ENCODE assay signal across 8 cellular contexts in the genomic region with DNA sequence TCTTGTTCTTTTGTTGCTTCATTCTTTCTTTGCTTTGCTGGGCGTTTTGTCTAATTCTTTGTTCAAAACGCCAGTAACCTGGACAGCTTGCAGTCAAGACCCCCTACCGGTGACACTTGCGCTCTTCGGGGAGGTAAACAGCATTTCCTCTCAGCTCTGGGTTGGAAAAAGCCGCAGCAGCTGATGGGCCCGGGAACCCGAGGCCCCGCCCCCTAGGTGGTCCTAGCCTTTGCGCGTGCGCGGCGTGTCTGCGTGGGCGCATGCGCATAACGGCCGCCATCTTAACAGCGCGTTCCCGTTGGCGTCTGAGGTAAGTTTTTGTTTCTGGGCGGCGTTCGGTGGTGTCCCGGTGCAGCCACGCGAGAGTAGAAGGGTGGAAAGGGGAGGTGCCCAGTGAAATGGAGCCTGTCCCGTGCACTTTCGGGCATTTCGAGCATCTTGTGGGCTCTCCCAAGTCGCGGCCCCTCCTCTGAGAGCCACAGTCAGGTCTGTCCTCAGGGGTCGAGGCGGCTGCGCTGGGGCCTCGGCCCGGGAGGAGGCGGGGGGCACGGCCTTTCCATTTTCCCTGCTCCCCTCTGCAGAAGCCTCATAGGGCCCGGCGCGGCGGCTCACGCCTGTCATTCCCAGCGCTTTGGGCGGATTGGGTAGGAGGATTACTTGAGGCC. TPM values are rescaled to one million over a fixed set of nuclear protein-coding genes. Genes with fewer than 3 reads are reported as not detected.
DNase-seq lines count a peak whose midpoint lies in the region; ATAC-seq, FAIRE-seq and TF ChIP-seq lines count a peak whose summit lies in the region.

TSS of gene ZNF559 (plus strand) at position 261 of the 665 bp plus-strand sequence. CDS start 14,371 bp downstream, outside the sequence.

- peak; percentile 96 for DNase-seq in EH (ENCODE audit: low read depth)
- DNase-seq in Karpas-422 = peak; percentile 97
- peak; percentile 93 for DNase-seq in RCC 7860 (ENCODE audit: low spot score)
- peak; percentile 93 for DNase-seq in activated T-helper 1 cell treated with anti-CD3 and anti-CD28 coated beads, Interleukin-12 subunit alpha, Interleukin-12 subunit beta, Interleukin-2, Interleukin-4 antibody, amounts not matched to agents 30 ng/mL and 10 ng/mL and 1 ng/mL, durations not matched to agents 14 hours and 24 hours and 36 hours (ENCODE audit: low spot score)
- DNase-seq in fibroblast of lung (ENCODE audit: low read depth in 2 of 2) = peak; percentile 94 to 96
- peak; percentile 98 for DNase-seq in natural killer cell
- DNase-seq in stimulated activated naive CD4-positive, alpha-beta T cell (lab: John Stamatoyannopoulos, UW) = peak; percentile 93 to 98 (median 94)

- FAIRE-seq in RCC 7860 (lab: Jason Lieb, UNC) = peak; percentile 85

- peaks cover 25% of the 10 kb centered on the region for H3K4me1 Mint-ChIP-seq in activated T-helper 1 cell treated with anti-CD3 and anti-CD28 coated beads, Interleukin-12 subunit alpha, Interleukin-12 subunit beta, Interleukin-2, Interleukin-4 antibody, amounts not matched to agents 30 ng/mL and 10 ng/mL and 1 ng/mL, durations not matched to agents 14 hours and 24 hours and 36 hours (ENCODE audit: low read depth)
- peaks cover 20 to 31% of the 10 kb centered on the region in 2 donors for H3K4me1 Mint-ChIP-seq in natural killer cell

- H3K4me3 ChIP-seq in Karpas-422 (ENCODE audit: low read length) = peak within 1 kb of the TSS; percentile 77
- peak within 1 kb of the TSS; percentile 70 to 88 (median 71) for H3K4me3 ChIP-seq in fibroblast of lung (replicated peaks in 1 of 4; ENCODE audit: control extremely low read depth in 1 of 4, insufficient read depth in 1 of 4, low read depth in 3 of 4, low read length in 4 of 4)

- ATAC-seq in GM21825 (IDR thresholded peaks at IDR 0.05; ENCODE audit: unreplicated experiment) (peak; percentile 94), natural killer cell (peak; percentile 95 to 99 (median 95))

- no peaks in the 10 kb centered on the region for H3K27me3 ChIP-seq in Karpas-422 (ENCODE audit: low read length)
- no peaks in the 10 kb centered on the region for H3K27me3 ChIP-seq in fibroblast of lung (ENCODE audit: control insufficient read depth, insufficient read depth, low read length)

- H3K9me3 ChIP-seq in Karpas-422 (ENCODE audit: low read length) = peaks cover 22% of the 10 kb centered on the region
- H3K9me3 ChIP-seq in fibroblast of lung (ENCODE audit: control insufficient read depth, insufficient read depth, low read depth, low read length) = no peaks in the 10 kb centered on the region

- peaks cover 17% of the 10 kb centered on the region for H3K36me3 Mint-ChIP-seq in activated T-helper 1 cell treated with anti-CD3 and anti-CD28 coated beads, Interleukin-12 subunit alpha, Interleukin-12 subunit beta, Interleukin-2, Interleukin-4 antibody, amounts not matched to agents 30 ng/mL and 10 ng/mL and 1 ng/mL, durations not matched to agents 14 hours and 24 hours and 36 hours (ENCODE audit: low read depth)
- H3K36me3 Mint-ChIP-seq in natural killer cell = peaks cover 6% of the 10 kb centered on the region

- H3K27ac ChIP-seq in Karpas-422 (ENCODE audit: low read length) (peak within 1 kb of the TSS; percentile 62), fibroblast of lung (ENCODE audit: insufficient read depth, low read length) (peak within 1 kb of the TSS; percentile 70)

- H3K27ac Mint-ChIP-seq in activated T-helper 1 cell treated with anti-CD3 and anti-CD28 coated beads, Interleukin-12 subunit alpha, Interleukin-12 subunit beta, Interleukin-2, Interleukin-4 antibody, amounts not matched to agents 30 ng/mL and 10 ng/mL and 1 ng/mL, durations not matched to agents 14 hours and 24 hours and 36 hours = peak within 1 kb of the TSS; percentile 92
- H3K27ac Mint-ChIP-seq in natural killer cell = peak within 1 kb of the TSS; percentile 97 to 98

- H3K36me3 ChIP-seq in Karpas-422 (ENCODE audit: insufficient read depth, low read length) (peaks cover 38% of the 10 kb centered on the region), fibroblast of lung (ENCODE audit: control insufficient read depth, insufficient read depth, low read length) (no peaks in the 10 kb centered on the region)

- TF ChIP-seq CTCF in fibroblast of lung (conservative IDR thresholded peaks at IDR 0.05 in 1 of 2, IDR thresholded peaks at IDR 0.05 in 1 of 2; ENCODE audit: low read depth in 1 of 2, low read length in 2 of 2) (peak; percentile 11 to 38), natural killer cell (IDR thresholded peaks at IDR 0.05) (no peak)

- H3K9ac ChIP-seq in Karpas-422 (ENCODE audit: low read length) = peak within 1 kb of the TSS; percentile 83
- peak within 1 kb of the TSS; percentile 66 for H3K9ac ChIP-seq in fibroblast of lung (ENCODE audit: insufficient read depth, low read length)

- no peaks in the 10 kb centered on the region for H3K9me2 ChIP-seq in Karpas-422 (replicated peaks; ENCODE audit: insufficient read depth, low read length)

- H2AFZ ChIP-seq in Karpas-422 (ENCODE audit: low read length) (peak within 1 kb of the TSS; percentile 99), fibroblast of lung (ENCODE audit: low read length) (peak within 1 kb of the TSS; percentile 99)

- H3K4me2 ChIP-seq in Karpas-422 (ENCODE audit: low read depth, low read length, poor library complexity, severe bottlenecking) = peak within 1 kb of the TSS; percentile 80
- H3K4me2 ChIP-seq in fibroblast of lung (ENCODE audit: extremely low read depth, insufficient read depth, low read length) = peak within 1 kb of the TSS; percentile 83

- H4K20me1 ChIP-seq in Karpas-422 (ENCODE audit: insufficient read depth, low read depth, low read length) (no peaks in the 10 kb centered on the region), fibroblast of lung (ENCODE audit: control insufficient read depth, extremely low read depth, insufficient read depth, low read length) (no peaks in the 10 kb centered on the region)

- H3K4me3 Mint-ChIP-seq in activated T-helper 1 cell treated with anti-CD3 and anti-CD28 coated beads, Interleukin-12 subunit alpha, Interleukin-12 subunit beta, Interleukin-2, Interleukin-4 antibody, amounts not matched to agents 30 ng/mL and 10 ng/mL and 1 ng/mL, durations not matched to agents 14 hours and 24 hours and 36 hours = peak within 1 kb of the TSS; percentile 89
- H3K4me3 Mint-ChIP-seq in natural killer cell = peak within 1 kb of the TSS; percentile 98

- H3K79me2 ChIP-seq in Karpas-422 (ENCODE audit: low read length) (peaks cover 28% of the 10 kb centered on the region), fibroblast of lung (ENCODE audit: control insufficient read depth, insufficient read depth, low read length) (no peaks in the 10 kb centered on the region)

- intact Hi-C loops in activated T-helper 1 cell treated with anti-CD3 and anti-CD28 coated beads, Interleukin-12 subunit alpha, Interleukin-12 subunit beta, Interleukin-2, Interleukin-4 antibody, amounts not matched to agents 30 ng/mL and 10 ng/mL and 1 ng/mL, durations not matched to agents 14 hours and 24 hours and 36 hours (cut with micrococcal nuclease) = loop anchor here (1.0 kb wide), 3 partner anchors 15 to 444 kb away; partner anchors contain the start of genes ZNF266, ZNF699 and ZNF846
- intact Hi-C loops in natural killer cell (cut with micrococcal nuclease) = loop anchor here (1.0 to 5.0 kb wide), 3 partner anchors 15 to 258 kb away; partner anchors contain the start of genes ZNF121, ZNF266 and ZNF699

- H3K4me1 ChIP-seq in Karpas-422 (ENCODE audit: low read length) = peaks cover 15% of the 10 kb centered on the region
- no peaks in the 10 kb centered on the region for H3K4me1 ChIP-seq in fibroblast of lung (ENCODE audit: control insufficient read depth, extremely low read depth, insufficient read depth, low read length)

- no peaks in the 10 kb centered on the region for H3K27me3 Mint-ChIP-seq in activated T-helper 1 cell treated with anti-CD3 and anti-CD28 coated beads, Interleukin-12 subunit alpha, Interleukin-12 subunit beta, Interleukin-2, Interleukin-4 antibody, amounts not matched to agents 30 ng/mL and 10 ng/mL and 1 ng/mL, durations not matched to agents 14 hours and 24 hours and 36 hours (ENCODE audit: insufficient read depth)
- no peaks in the 10 kb centered on the region for H3K27me3 Mint-ChIP-seq in natural killer cell (ENCODE audit: low read depth in 2 of 2)

- H3K9me3 Mint-ChIP-seq in activated T-helper 1 cell treated with anti-CD3 and anti-CD28 coated beads, Interleukin-12 subunit alpha, Interleukin-12 subunit beta, Interleukin-2, Interleukin-4 antibody, amounts not matched to agents 30 ng/mL and 10 ng/mL and 1 ng/mL, durations not matched to agents 14 hours and 24 hours and 36 hours = peaks cover 54% of the 10 kb centered on the region
- no peaks in the 10 kb centered on the region for H3K9me3 Mint-ChIP-seq in natural killer cell

RNA-seq across cellular contexts. Expression of gene ZNF559, which starts in this region (rescaled TPM):
- total RNA-seq in Karpas-422 (2014; rRNA removed; shearing (Covaris generic); ENCODE audit: low replicate concordance) = 8.4 and 42.2 TPM in 2 replicates
- 5.0 and 6.4 TPM in 2 replicates for total RNA-seq in activated T-helper 1 cell treated with anti-CD3 and anti-CD28 coated beads, Interleukin-12 subunit alpha, Interleukin-12 subunit beta, Interleukin-2, Interleukin-4 antibody, amounts not matched to agents 30 ng/mL and 10 ng/mL and 1 ng/mL, durations not matched to agents 14 hours and 24 hours and 36 hours
- total RNA-seq in fibroblast of lung (14.4 and 19.8 TPM in 2 replicates), natural killer cell (10 to 100 TPM; 10.0 to 20.5 (median 11.4) TPM)
- 10.2 and 15.6 TPM in 2 replicates for polyA plus RNA-seq in fibroblast of lung
- 8.4 and 11.9 TPM in 2 replicates for polyA plus RNA-seq in fibroblast of lung (2012)
- 0.19 and 4.9 TPM in 2 replicates for polyA minus RNA-seq in fibroblast of lung (ENCODE audit: low replicate concordance)

Comparison
In these comparisons a context has a peak if more than half of its experiments do, and no peak if none do; other contexts are left out.
1. Peak in every context shown above with its lines: DNase-seq, ATAC-seq, H3K4me3 ChIP-seq and H3K27ac ChIP-seq.